In genomic region chr2:201258666-201258999, GRCh38 we compare ENCODE assay signal across 1 cellular context.
TF ChIP-seq lines count a peak whose summit lies in the region.

No MANE protein-coding gene starts in this region.

TF ChIP-seq in K562, 482 proteins besides CTCF, POLR2A, EP300 and RAD21 (continued from another document):
- TF ChIP-seq, protein P1, sequence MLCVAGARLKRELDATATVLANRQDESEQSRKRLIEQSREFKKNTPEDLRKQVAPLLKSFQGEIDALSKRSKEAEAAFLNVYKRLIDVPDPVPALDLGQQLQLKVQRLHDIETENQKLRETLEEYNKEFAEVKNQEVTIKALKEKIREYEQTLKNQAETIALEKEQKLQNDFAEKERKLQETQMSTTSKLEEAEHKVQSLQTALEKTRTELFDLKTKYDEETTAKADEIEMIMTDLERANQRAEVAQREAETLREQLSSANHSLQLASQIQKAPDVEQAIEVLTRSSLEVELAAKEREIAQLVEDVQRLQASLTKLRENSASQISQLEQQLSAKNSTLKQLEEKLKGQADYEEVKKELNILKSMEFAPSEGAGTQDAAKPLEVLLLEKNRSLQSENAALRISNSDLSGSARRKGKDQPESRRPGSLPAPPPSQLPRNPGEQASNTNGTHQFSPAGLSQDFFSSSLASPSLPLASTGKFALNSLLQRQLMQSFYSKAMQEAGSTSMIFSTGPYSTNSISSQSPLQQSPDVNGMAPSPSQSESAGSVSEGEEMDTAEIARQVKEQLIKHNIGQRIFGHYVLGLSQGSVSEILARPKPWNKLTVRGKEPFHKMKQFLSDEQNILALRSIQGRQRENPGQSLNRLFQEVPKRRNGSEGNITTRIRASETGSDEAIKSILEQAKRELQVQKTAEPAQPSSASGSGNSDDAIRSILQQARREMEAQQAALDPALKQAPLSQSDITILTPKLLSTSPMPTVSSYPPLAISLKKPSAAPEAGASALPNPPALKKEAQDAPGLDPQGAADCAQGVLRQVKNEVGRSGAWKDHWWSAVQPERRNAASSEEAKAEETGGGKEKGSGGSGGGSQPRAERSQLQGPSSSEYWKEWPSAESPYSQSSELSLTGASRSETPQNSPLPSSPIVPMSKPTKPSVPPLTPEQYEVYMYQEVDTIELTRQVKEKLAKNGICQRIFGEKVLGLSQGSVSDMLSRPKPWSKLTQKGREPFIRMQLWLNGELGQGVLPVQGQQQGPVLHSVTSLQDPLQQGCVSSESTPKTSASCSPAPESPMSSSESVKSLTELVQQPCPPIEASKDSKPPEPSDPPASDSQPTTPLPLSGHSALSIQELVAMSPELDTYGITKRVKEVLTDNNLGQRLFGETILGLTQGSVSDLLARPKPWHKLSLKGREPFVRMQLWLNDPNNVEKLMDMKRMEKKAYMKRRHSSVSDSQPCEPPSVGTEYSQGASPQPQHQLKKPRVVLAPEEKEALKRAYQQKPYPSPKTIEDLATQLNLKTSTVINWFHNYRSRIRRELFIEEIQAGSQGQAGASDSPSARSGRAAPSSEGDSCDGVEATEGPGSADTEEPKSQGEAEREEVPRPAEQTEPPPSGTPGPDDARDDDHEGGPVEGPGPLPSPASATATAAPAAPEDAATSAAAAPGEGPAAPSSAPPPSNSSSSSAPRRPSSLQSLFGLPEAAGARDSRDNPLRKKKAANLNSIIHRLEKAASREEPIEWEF (CRISPR knock-in tag; IDR thresholded peaks at IDR 0.05), result no peak
- TF ChIP-seq PPARD (CRISPR knock-in tag; IDR thresholded peaks at IDR 0.05), result no peak
- no peak for TF ChIP-seq TCF7L2 (IDR thresholded peaks at IDR 0.05; ENCODE audit: low read depth, low read length)
- TF ChIP-seq CSDE1 (IDR thresholded peaks at IDR 0.05), result no peak
- no peak for TF ChIP-seq ZNF232 (CRISPR knock-in tag; IDR thresholded peaks at IDR 0.05)
- TF ChIP-seq, protein P2, sequence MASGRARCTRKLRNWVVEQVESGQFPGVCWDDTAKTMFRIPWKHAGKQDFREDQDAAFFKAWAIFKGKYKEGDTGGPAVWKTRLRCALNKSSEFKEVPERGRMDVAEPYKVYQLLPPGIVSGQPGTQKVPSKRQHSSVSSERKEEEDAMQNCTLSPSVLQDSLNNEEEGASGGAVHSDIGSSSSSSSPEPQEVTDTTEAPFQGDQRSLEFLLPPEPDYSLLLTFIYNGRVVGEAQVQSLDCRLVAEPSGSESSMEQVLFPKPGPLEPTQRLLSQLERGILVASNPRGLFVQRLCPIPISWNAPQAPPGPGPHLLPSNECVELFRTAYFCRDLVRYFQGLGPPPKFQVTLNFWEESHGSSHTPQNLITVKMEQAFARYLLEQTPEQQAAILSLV (tag; IDR thresholded peaks at IDR 0.05), result no peak
- TF ChIP-seq ZFP1 (CRISPR knock-in tag; IDR thresholded peaks at IDR 0.05), result no peak
- no peak for TF ChIP-seq SP1 (CRISPR knock-in tag; IDR thresholded peaks at IDR 0.05)
- TF ChIP-seq MEIS2 (IDR thresholded peaks at IDR 0.05; ENCODE audit: partially characterized antibody), result no peak
- TF ChIP-seq, protein P3, sequence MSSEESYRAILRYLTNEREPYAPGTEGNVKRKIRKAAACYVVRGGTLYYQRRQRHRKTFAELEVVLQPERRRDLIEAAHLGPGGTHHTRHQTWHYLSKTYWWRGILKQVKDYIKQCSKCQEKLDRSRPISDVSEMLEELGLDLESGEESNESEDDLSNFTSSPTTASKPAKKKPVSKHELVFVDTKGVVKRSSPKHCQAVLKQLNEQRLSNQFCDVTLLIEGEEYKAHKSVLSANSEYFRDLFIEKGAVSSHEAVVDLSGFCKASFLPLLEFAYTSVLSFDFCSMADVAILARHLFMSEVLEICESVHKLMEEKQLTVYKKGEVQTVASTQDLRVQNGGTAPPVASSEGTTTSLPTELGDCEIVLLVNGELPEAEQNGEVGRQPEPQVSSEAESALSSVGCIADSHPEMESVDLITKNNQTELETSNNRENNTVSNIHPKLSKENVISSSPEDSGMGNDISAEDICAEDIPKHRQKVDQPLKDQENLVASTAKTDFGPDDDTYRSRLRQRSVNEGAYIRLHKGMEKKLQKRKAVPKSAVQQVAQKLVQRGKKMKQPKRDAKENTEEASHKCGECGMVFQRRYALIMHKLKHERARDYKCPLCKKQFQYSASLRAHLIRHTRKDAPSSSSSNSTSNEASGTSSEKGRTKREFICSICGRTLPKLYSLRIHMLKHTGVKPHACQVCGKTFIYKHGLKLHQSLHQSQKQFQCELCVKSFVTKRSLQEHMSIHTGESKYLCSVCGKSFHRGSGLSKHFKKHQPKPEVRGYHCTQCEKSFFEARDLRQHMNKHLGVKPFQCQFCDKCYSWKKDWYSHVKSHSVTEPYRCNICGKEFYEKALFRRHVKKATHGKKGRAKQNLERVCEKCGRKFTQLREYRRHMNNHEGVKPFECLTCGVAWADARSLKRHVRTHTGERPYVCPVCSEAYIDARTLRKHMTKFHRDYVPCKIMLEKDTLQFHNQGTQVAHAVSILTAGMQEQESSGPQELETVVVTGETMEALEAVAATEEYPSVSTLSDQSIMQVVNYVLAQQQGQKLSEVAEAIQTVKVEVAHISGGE (CRISPR knock-in tag; IDR thresholded peaks at IDR 0.05), result no peak
- TF ChIP-seq, protein P4, sequence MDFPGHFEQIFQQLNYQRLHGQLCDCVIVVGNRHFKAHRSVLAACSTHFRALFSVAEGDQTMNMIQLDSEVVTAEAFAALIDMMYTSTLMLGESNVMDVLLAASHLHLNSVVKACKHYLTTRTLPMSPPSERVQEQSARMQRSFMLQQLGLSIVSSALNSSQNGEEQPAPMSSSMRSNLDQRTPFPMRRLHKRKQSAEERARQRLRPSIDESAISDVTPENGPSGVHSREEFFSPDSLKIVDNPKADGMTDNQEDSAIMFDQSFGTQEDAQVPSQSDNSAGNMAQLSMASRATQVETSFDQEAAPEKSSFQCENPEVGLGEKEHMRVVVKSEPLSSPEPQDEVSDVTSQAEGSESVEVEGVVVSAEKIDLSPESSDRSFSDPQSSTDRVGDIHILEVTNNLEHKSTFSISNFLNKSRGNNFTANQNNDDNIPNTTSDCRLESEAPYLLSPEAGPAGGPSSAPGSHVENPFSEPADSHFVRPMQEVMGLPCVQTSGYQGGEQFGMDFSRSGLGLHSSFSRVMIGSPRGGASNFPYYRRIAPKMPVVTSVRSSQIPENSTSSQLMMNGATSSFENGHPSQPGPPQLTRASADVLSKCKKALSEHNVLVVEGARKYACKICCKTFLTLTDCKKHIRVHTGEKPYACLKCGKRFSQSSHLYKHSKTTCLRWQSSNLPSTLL (IDR thresholded peaks at IDR 0.05), result no peak
- TF ChIP-seq MYNN (IDR thresholded peaks at IDR 0.05), result no peak
- no peak for TF ChIP-seq MYNN (CRISPR knock-in tag; IDR thresholded peaks at IDR 0.05)
- no peak for TF ChIP-seq ZNF24 (IDR thresholded peaks at IDR 0.05)
- TF ChIP-seq HBP1 (CRISPR knock-in tag; IDR thresholded peaks at IDR 0.05), result no peak
- TF ChIP-seq FOSL1 (tag; conservative IDR thresholded peaks at IDR 0.05), result no peak
- TF ChIP-seq SETDB1 (IDR thresholded peaks at IDR 0.05; ENCODE audit: low read length), result no peak
- 0 out of 2 replicates have a peak, but pooled peaks have one; percentile 3 for TF ChIP-seq CREM (IDR thresholded peaks at IDR 0.05; ENCODE audit: low read depth)
- TF ChIP-seq ZBTB7A (IDR thresholded peaks at IDR 0.05; ENCODE audit: borderline replicate concordance, control insufficient read depth, low read depth, low read length), result peak; percentile 44; the same call in 1 of the 2 replicates
- TF ChIP-seq ZEB2 (IDR thresholded peaks at IDR 0.05), result 0 out of 2 replicates have a peak, but pooled peaks have one; percentile 7
- TF ChIP-seq SAP30 (IDR thresholded peaks at IDR 0.05; ENCODE audit: borderline replicate concordance, insufficient read depth, low read depth, low read length, poor library complexity, severe bottlenecking), result no peak
- TF ChIP-seq, protein P5, sequence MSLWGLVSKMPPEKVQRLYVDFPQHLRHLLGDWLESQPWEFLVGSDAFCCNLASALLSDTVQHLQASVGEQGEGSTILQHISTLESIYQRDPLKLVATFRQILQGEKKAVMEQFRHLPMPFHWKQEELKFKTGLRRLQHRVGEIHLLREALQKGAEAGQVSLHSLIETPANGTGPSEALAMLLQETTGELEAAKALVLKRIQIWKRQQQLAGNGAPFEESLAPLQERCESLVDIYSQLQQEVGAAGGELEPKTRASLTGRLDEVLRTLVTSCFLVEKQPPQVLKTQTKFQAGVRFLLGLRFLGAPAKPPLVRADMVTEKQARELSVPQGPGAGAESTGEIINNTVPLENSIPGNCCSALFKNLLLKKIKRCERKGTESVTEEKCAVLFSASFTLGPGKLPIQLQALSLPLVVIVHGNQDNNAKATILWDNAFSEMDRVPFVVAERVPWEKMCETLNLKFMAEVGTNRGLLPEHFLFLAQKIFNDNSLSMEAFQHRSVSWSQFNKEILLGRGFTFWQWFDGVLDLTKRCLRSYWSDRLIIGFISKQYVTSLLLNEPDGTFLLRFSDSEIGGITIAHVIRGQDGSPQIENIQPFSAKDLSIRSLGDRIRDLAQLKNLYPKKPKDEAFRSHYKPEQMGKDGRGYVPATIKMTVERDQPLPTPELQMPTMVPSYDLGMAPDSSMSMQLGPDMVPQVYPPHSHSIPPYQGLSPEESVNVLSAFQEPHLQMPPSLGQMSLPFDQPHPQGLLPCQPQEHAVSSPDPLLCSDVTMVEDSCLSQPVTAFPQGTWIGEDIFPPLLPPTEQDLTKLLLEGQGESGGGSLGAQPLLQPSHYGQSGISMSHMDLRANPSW (CRISPR knock-in tag; IDR thresholded peaks at IDR 0.05), result no peak
- TF ChIP-seq ADNP (tag; IDR thresholded peaks at IDR 0.05), result no peak
